1 cellular context compared by ENCODE assay signal in the genomic region with DNA sequence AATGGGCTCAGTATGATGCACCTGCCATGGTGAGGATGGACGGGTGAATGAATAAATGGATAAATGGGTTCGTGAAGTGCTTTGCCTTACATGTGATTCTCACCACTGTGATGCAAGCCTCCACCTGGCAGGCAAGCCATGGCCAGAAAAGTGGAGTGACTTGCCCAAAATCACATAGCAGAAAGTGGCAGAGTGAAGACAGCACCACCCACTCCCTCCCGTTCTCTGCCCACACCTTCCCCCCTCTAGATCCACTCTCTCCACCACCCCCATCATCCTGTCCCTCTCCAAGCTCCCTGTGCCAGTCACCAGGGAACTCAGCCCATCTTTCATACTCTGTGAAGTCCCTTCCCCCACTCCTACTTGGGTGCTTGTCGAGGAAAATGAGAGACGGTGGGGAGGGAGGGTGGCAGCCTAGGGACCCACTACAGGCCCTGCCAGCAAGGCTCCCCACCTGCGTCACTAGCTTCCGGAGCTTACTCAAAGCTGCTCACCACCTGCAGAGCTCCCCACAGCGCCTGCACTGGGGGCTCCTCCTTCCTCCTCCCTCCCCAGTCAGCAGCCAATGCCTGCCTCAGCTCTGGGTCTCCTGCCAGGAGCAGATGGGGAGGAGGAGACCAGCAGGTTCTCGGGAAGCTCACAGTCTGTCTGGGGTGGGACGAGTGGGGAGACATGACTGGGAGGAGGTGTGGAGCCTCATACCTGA.
TF ChIP-seq lines count a peak whose summit lies in the region.

No MANE protein-coding gene starts in this region.

TF ChIP-seq in SK-N-SH treated with all-trans-retinoic acid at 6 μM for 48 hours, 23 proteins besides CTCF, POLR2A, EP300 and RAD21:
- TF ChIP-seq, protein P1, sequence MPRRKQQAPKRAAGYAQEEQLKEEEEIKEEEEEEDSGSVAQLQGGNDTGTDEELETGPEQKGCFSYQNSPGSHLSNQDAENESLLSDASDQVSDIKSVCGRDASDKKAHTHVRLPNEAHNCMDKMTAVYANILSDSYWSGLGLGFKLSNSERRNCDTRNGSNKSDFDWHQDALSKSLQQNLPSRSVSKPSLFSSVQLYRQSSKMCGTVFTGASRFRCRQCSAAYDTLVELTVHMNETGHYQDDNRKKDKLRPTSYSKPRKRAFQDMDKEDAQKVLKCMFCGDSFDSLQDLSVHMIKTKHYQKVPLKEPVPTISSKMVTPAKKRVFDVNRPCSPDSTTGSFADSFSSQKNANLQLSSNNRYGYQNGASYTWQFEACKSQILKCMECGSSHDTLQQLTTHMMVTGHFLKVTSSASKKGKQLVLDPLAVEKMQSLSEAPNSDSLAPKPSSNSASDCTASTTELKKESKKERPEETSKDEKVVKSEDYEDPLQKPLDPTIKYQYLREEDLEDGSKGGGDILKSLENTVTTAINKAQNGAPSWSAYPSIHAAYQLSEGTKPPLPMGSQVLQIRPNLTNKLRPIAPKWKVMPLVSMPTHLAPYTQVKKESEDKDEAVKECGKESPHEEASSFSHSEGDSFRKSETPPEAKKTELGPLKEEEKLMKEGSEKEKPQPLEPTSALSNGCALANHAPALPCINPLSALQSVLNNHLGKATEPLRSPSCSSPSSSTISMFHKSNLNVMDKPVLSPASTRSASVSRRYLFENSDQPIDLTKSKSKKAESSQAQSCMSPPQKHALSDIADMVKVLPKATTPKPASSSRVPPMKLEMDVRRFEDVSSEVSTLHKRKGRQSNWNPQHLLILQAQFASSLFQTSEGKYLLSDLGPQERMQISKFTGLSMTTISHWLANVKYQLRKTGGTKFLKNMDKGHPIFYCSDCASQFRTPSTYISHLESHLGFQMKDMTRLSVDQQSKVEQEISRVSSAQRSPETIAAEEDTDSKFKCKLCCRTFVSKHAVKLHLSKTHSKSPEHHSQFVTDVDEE (CRISPR knock-in tag; IDR thresholded peaks at IDR 0.05) = no peak
- no peak for TF ChIP-seq SNAI2 (CRISPR knock-in tag; IDR thresholded peaks at IDR 0.05)
- TF ChIP-seq ZFP3 (CRISPR knock-in tag; IDR thresholded peaks at IDR 0.05) = no peak
- TF ChIP-seq ARNTL (CRISPR knock-in tag; IDR thresholded peaks at IDR 0.05; ENCODE audit: borderline replicate concordance, low read depth) = no peak
- no peak for TF ChIP-seq ZNF70 (CRISPR knock-in tag; IDR thresholded peaks at IDR 0.05)
- TF ChIP-seq, protein P2, sequence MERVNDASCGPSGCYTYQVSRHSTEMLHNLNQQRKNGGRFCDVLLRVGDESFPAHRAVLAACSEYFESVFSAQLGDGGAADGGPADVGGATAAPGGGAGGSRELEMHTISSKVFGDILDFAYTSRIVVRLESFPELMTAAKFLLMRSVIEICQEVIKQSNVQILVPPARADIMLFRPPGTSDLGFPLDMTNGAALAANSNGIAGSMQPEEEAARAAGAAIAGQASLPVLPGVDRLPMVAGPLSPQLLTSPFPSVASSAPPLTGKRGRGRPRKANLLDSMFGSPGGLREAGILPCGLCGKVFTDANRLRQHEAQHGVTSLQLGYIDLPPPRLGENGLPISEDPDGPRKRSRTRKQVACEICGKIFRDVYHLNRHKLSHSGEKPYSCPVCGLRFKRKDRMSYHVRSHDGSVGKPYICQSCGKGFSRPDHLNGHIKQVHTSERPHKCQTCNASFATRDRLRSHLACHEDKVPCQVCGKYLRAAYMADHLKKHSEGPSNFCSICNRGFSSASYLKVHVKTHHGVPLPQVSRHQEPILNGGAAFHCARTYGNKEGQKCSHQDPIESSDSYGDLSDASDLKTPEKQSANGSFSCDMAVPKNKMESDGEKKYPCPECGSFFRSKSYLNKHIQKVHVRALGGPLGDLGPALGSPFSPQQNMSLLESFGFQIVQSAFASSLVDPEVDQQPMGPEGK (CRISPR knock-in tag; IDR thresholded peaks at IDR 0.05; ENCODE audit: borderline replicate concordance) = no peak
- TF ChIP-seq ZFP30 (CRISPR knock-in tag; IDR thresholded peaks at IDR 0.05) = no peak
- TF ChIP-seq TOX (CRISPR knock-in tag; IDR thresholded peaks at IDR 0.05; ENCODE audit: borderline replicate concordance) = no peak
- TF ChIP-seq ISL1 (CRISPR knock-in tag; IDR thresholded peaks at IDR 0.05) = no peak
- TF ChIP-seq GLIS3 (CRISPR knock-in tag; IDR thresholded peaks at IDR 0.05) = no peak
- TF ChIP-seq, protein P3, sequence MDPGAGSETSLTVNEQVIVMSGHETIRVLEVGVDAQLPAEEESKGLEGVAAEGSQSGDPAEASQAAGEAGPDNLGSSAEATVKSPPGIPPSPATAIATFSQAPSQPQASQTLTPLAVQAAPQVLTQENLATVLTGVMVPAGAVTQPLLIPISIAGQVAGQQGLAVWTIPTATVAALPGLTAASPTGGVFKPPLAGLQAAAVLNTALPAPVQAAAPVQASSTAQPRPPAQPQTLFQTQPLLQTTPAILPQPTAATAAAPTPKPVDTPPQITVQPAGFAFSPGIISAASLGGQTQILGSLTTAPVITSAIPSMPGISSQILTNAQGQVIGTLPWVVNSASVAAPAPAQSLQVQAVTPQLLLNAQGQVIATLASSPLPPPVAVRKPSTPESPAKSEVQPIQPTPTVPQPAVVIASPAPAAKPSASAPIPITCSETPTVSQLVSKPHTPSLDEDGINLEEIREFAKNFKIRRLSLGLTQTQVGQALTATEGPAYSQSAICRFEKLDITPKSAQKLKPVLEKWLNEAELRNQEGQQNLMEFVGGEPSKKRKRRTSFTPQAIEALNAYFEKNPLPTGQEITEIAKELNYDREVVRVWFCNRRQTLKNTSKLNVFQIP (CRISPR knock-in tag; IDR thresholded peaks at IDR 0.05; ENCODE audit: borderline replicate concordance, low read depth) = no peak
- no peak for TF ChIP-seq ZNF8 (CRISPR knock-in tag; IDR thresholded peaks at IDR 0.05)
- TF ChIP-seq, protein P4, sequence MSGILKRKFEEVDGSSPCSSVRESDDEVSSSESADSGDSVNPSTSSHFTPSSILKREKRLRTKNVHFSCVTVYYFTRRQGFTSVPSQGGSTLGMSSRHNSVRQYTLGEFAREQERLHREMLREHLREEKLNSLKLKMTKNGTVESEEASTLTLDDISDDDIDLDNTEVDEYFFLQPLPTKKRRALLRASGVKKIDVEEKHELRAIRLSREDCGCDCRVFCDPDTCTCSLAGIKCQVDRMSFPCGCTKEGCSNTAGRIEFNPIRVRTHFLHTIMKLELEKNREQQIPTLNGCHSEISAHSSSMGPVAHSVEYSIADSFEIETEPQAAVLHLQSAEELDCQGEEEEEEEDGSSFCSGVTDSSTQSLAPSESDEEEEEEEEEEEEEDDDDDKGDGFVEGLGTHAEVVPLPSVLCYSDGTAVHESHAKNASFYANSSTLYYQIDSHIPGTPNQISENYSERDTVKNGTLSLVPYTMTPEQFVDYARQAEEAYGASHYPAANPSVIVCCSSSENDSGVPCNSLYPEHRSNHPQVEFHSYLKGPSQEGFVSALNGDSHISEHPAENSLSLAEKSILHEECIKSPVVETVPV (CRISPR knock-in tag; IDR thresholded peaks at IDR 0.05) = no peak
- TF ChIP-seq ZC3H10 (CRISPR knock-in tag; IDR thresholded peaks at IDR 0.05) = no peak
- no peak for TF ChIP-seq ZNF565 (CRISPR knock-in tag; conservative IDR thresholded peaks at IDR 0.05; ENCODE audit: low read depth)
- no peak for TF ChIP-seq CSDC2 (CRISPR knock-in tag; IDR thresholded peaks at IDR 0.05)
- TF ChIP-seq PPARA (CRISPR knock-in tag; IDR thresholded peaks at IDR 0.05; ENCODE audit: borderline replicate concordance) = no peak
- TF ChIP-seq RARB (CRISPR knock-in tag; IDR thresholded peaks at IDR 0.05) = no peak
- no peak for TF ChIP-seq ESRRG (CRISPR knock-in tag; IDR thresholded peaks at IDR 0.05)
- no peak for TF ChIP-seq TCF4 (CRISPR knock-in tag; IDR thresholded peaks at IDR 0.05; ENCODE audit: borderline replicate concordance)
